ENCODE assay signal across 7 cellular contexts in the genomic region with DNA sequence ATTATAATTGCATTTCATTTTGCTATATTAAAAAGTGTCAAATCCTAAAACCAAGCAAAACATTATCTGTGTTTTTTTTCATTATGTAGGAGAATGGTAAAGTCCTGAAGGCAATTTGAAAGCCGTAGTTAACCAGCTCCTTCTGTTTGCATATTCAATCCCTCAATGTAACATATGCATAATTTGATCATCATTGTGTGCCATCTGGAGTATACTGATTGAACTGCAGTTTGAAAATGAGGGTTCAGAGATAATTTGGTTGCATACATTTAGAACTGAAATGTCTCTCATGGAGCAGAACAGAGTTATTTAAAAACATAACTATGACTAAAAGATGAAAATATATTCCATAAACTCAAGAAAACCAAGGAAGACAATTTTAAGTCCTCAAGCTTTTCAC.
DNase-seq lines count a peak whose midpoint lies in the region; ATAC-seq and TF ChIP-seq lines count a peak whose summit lies in the region.

No MANE protein-coding gene starts in this region.

- ATAC-seq in GM18868 (IDR thresholded peaks at IDR 0.05; ENCODE audit: unreplicated experiment): peak; percentile 69
- ATAC-seq in body of pancreas: no peak

- H3K36me3 Mint-ChIP-seq in progenitor cell of endocrine pancreas (ENCODE audit: insufficient read depth): no peaks in the 10 kb centered on the region

- H3K4me1 ChIP-seq in body of pancreas: no peaks in the 10 kb centered on the region

- no peaks in the 10 kb centered on the region for H3K9me3 Mint-ChIP-seq in progenitor cell of endocrine pancreas (ENCODE audit: low read depth)

- TF ChIP-seq POLR2A in body of pancreas (IDR thresholded peaks at IDR 0.05): no peak

- no peaks in the 10 kb centered on the region for H3K9me3 ChIP-seq in body of pancreas

- H3K27me3 ChIP-seq in body of pancreas: no peaks in the 10 kb centered on the region

- no peaks in the 10 kb centered on the region for H3K36me3 ChIP-seq in body of pancreas (replicated peaks in 1 of 2; ENCODE audit: insufficient read depth in 1 of 2, low read depth in 2 of 2)

- no peaks in the 10 kb centered on the region for H3K27me3 Mint-ChIP-seq in progenitor cell of endocrine pancreas

- DNase-seq in KG1 (lab: John Stamatoyannopoulos, UW): peak; percentile 4
- no peak for DNase-seq in body of pancreas
- DNase-seq in progenitor cell of endocrine pancreas (ENCODE audit: low spot score, unreplicated experiment): no peak
- no peak for DNase-seq in dedifferentiated amniotic fluid mesenchymal stem cell (ENCODE audit: extremely low spot score)
- DNase-seq in cardiac septum (ENCODE audit: low spot score): no peak
- no peak for DNase-seq in activated effector memory CD4-positive, alpha-beta T cell treated with Interleukin-2 at 50 U/mL for 16 hours

- no peak overlapping the region for H3K27ac Mint-ChIP-seq in progenitor cell of endocrine pancreas

- no peak overlapping the region for H3K4me3 Mint-ChIP-seq in progenitor cell of endocrine pancreas (ENCODE audit: low read depth)

- intact Hi-C loops in body of pancreas (cut with DNase I) (no loop called here), cardiac septum (cut with DNase I) (no loop called here)

- TF ChIP-seq CTCF in body of pancreas (IDR thresholded peaks at IDR 0.05): peak in 6 of 7 experiments; percentile 16 to 43 (median 30)
- peak; percentile 43 for TF ChIP-seq CTCF in progenitor cell of endocrine pancreas (IDR thresholded peaks at IDR 0.05; ENCODE audit: unreplicated experiment)

- H3K4me1 Mint-ChIP-seq in progenitor cell of endocrine pancreas (ENCODE audit: low read depth): no peaks in the 10 kb centered on the region

- WGBS in body of pancreas, 2 donors: 8% methylated on average over 1 of the region's 1 CpG

- no peak overlapping the region for H3K27ac ChIP-seq in body of pancreas

- no peak overlapping the region for H3K4me3 ChIP-seq in body of pancreas
